In genomic region chr14:101074124-101075024, GRCh38 we compare ENCODE assay signal across 20 cellular contexts.
DNase-seq lines count a peak whose midpoint lies in the region; ATAC-seq, FAIRE-seq and TF ChIP-seq lines count a peak whose summit lies in the region.
"Had no signal": no experiment of that assay in that cellular context is flagged by ENCODE, and none has a peak within 500 bp of the region (broad histone marks: within the 10 kb centered on the region; RNA-seq: fewer than 3 reads in every experiment).

No MANE protein-coding gene starts in this region.

- no peaks in the 10 kb centered on the region for H4K20me1 ChIP-seq in H1 (replicated peaks in 1 of 2; ENCODE audit: control insufficient read depth in 1 of 2, insufficient read depth in 2 of 2, low read length in 2 of 2)

- TF ChIP-seq POLR2A in H1 (IDR thresholded peaks at IDR 0.05; ENCODE audit: control extremely low read depth in 1 of 2, low read depth in 2 of 2, low read length in 2 of 2) (no peak), gastrocnemius medialis (IDR thresholded peaks at IDR 0.05) (no peak)

- CTCF ChIA-PET in H1 (lab: Charles Lee; ENCODE audit: partially characterized antibody): interaction anchor here (0.7 to 1.2 kb wide), 5 partner anchors 8 to 485 kb away, joined by 3 read pairs; no protein-coding TSS in a partner anchor

- ATAC-seq in HG03571 (IDR thresholded peaks at IDR 0.05; ENCODE audit: unreplicated experiment) (no peak), gastrocnemius medialis (no peak)
- ATAC-seq: naive thymus-derived CD8-positive, alpha-beta T cell had no signal

- no peak overlapping the region for H3K56ac ChIP-seq in H1 (replicated peaks; ENCODE audit: insufficient read length, low read depth, low read length)

- H3K9me3 ChIP-seq in KOPT-K1 (ENCODE audit: insufficient read depth, low read length, poor library complexity, severe bottlenecking): no peaks in the 10 kb centered on the region
- no peaks in the 10 kb centered on the region for H3K9me3 ChIP-seq in H1 (ENCODE audit: insufficient read depth in 2 of 2, low read depth in 1 of 2, low read length in 1 of 2)
- H3K9me3 ChIP-seq in gastrocnemius medialis: no peaks in the 10 kb centered on the region

- no peak for TF ChIP-seq CTCF in H1 (IDR thresholded peaks at IDR 0.05; ENCODE audit: control extremely low read depth in 1 of 3, insufficient read depth in 1 of 3, low read depth in 1 of 3, low read length in 3 of 3)
- TF ChIP-seq CTCF in osteocyte (IDR thresholded peaks at IDR 0.05): no peak
- TF ChIP-seq CTCF in gastrocnemius medialis (IDR thresholded peaks at IDR 0.05 in 4 of 5, conservative IDR thresholded peaks at IDR 0.05 in 1 of 5): no peak

- DNase-seq in NCI-H2107 treated with DMSO at 0.1 percent for 48 hours (lab: John Stamatoyannopoulos, UW; ENCODE audit: unreplicated experiment) (peak; percentile 24), NCI-H2107 (lab: John Stamatoyannopoulos, UW) (no peak), H1 (ENCODE audit: low read depth in 1 of 2, low spot score in 2 of 2) (no peak), osteocyte (ENCODE audit: extremely low spot score, unreplicated experiment) (peak; percentile 77), gastrocnemius medialis (no peak)
- no peak for DNase-seq in activated T-cell treated with anti-CD3 and anti-CD28 coated beads, Interleukin-2, amount 50 U/mL, for 1 hour
- DNase-seq: activated CD4-positive, CD25-positive, alpha-beta regulatory T cell treated with anti-CD3 and anti-CD28 coated beads, Interleukin-2, amount 50 U/mL, for 72 hours; CD4-positive, CD25-positive, alpha-beta regulatory T cell; left ventricle myocardium superior; NCI-H1436; NCI-H226; SIG-M5 had no signal

- H3K36me3 Mint-ChIP-seq in osteocyte (ENCODE audit: unreplicated experiment): no peaks in the 10 kb centered on the region
- H3K36me3 Mint-ChIP-seq: activated naive CD4-positive, alpha-beta T cell treated with anti-CD3 and anti-CD28 coated beads, Interleukin-2, amount 50 U/mL, for 24 hours; CD4-positive, CD25-positive, alpha-beta regulatory T cell had no signal

- no peak overlapping the region for H4K5ac ChIP-seq in H1 (ENCODE audit: insufficient read length, low read depth, low read length)

- peaks cover 5% of the 10 kb centered on the region; the same call in 1 of the 2 replicates for H3K23me2 ChIP-seq in H1 (ENCODE audit: low read depth, low read length)

- no peak for FAIRE-seq in H1 (lab: Jason Lieb, UNC)

- H3K4me3 ChIP-seq in H1 (ENCODE audit: extremely low read depth in 1 of 4, insufficient read depth in 2 of 4, low read depth in 3 of 4, low read length in 4 of 4): no peak overlapping the region
- no peak overlapping the region for H3K4me3 ChIP-seq in gastrocnemius medialis
- H3K4me3 ChIP-seq: cardiac muscle cell had no signal

- no peak overlapping the region for H3K4me3 Mint-ChIP-seq in osteocyte (ENCODE audit: unreplicated experiment)
- H3K4me3 Mint-ChIP-seq: activated naive CD4-positive, alpha-beta T cell treated with anti-CD3 and anti-CD28 coated beads, Interleukin-2, amount 50 U/mL, for 24 hours had no signal

- WGBS in H1 (ENCODE audit: extremely low coverage in 1 of 2, insufficient coverage in 1 of 2, insufficient read length in 1 of 2, insufficient replicate concordance in 2 of 2, low coverage in 1 of 2, low lambda C conversion rate in 2 of 2, missing lambda C conversion rate in 1 of 2), 2 experiments: 92% methylated on average over 12 of the region's 14 CpGs; no CpG with 5 or more reads in 1 of the 2 experiments

- H3K4me2 ChIP-seq in H1 (ENCODE audit: insufficient read depth in 1 of 2, low read depth in 2 of 2, low read length in 2 of 2): no peak overlapping the region
- H3K4me2 ChIP-seq: KMS-11 had no signal

- no peaks in the 10 kb centered on the region for H3K9me3 Mint-ChIP-seq in osteocyte (ENCODE audit: unreplicated experiment)
- H3K9me3 Mint-ChIP-seq: activated naive CD4-positive, alpha-beta T cell treated with anti-CD3 and anti-CD28 coated beads, Interleukin-2, amount 50 U/mL, for 24 hours; naive thymus-derived CD8-positive, alpha-beta T cell had no signal

- H3K27me3 ChIP-seq in H1 (replicated peaks in 1 of 4; ENCODE audit: control insufficient read depth in 3 of 4, extremely low read depth in 1 of 4, insufficient read depth in 3 of 4, low read length in 3 of 4) (peaks cover 0 to 12% (median 7%) of the 10 kb centered on the region in 4 experiments; a peak in 5 of 7 replicates), gastrocnemius medialis (peaks cover 23 to 45% (median 29%) of the 10 kb centered on the region in 3 donors)

- no peak for TF ChIP-seq RAD21 in H1 (IDR thresholded peaks at IDR 0.05 in 1 of 2, conservative IDR thresholded peaks at IDR 0.05 in 1 of 2; ENCODE audit: low read depth in 2 of 2, low read length in 2 of 2)

- H2BK5ac ChIP-seq in H1 (ENCODE audit: low read depth, low read length): no peak overlapping the region

- H3K4me1 Mint-ChIP-seq in osteocyte (ENCODE audit: unreplicated experiment): peaks cover 54% of the 10 kb centered on the region
- H3K4me1 Mint-ChIP-seq: activated naive CD4-positive, alpha-beta T cell treated with anti-CD3 and anti-CD28 coated beads, Interleukin-2, amount 50 U/mL, for 24 hours; CD4-positive, CD25-positive, alpha-beta regulatory T cell had no signal

- H2BK120ac ChIP-seq in H1 (replicated peaks; ENCODE audit: low read depth, low read length): no peak overlapping the region

- in situ Hi-C loops in gastrocnemius medialis (cut with MboI; ENCODE audit: low sequenced_read_pairs in 4 of 4): no loop called here

- H3K27ac ChIP-seq in KOPT-K1 (ENCODE audit: low read depth, low read length, poor library complexity, severe bottlenecking) (peak overlapping the region; percentile 54), H1 (ENCODE audit: low read depth, low read length) (no peak overlapping the region), gastrocnemius medialis (no peak overlapping the region)
- H3K27ac ChIP-seq: cardiac muscle cell, HL-60, KMS-11 had no signal

- H2BK12ac ChIP-seq in H1 (ENCODE audit: low read depth, low read length): no peak overlapping the region; the same call in 1 of the 2 replicates

- intact Hi-C loops in gastrocnemius medialis (cut with DNase I; ENCODE audit: low total_unique reads): no loop called here

- no peaks in the 10 kb centered on the region for H3K36me3 ChIP-seq in KOPT-K1 (ENCODE audit: insufficient read depth, low read length)
- no peaks in the 10 kb centered on the region for H3K36me3 ChIP-seq in H1 (ENCODE audit: control insufficient read depth in 2 of 4, insufficient read depth in 4 of 4, low read length in 3 of 4)
- H3K36me3 ChIP-seq in gastrocnemius medialis: no peaks in the 10 kb centered on the region
- H3K36me3 ChIP-seq: cardiac muscle cell had no signal

- no peak overlapping the region for H3K9ac ChIP-seq in H1 (replicated peaks in 1 of 4; ENCODE audit: extremely low read depth in 1 of 4, low read depth in 3 of 4, low read length in 3 of 4)
- H3K9ac ChIP-seq: KMS-11 had no signal

- H3K4ac ChIP-seq in H1 (replicated peaks; ENCODE audit: insufficient read length, low read depth, low read length): no peak overlapping the region

- H3K23ac ChIP-seq in H1 (ENCODE audit: insufficient read length): no peak overlapping the region

- H4K91ac ChIP-seq in H1 (replicated peaks; ENCODE audit: insufficient read length, low read length): peak overlapping the region; percentile 15

- no peaks in the 10 kb centered on the region for H3K27me3 Mint-ChIP-seq in osteocyte (ENCODE audit: unreplicated experiment)

- peak overlapping the region; percentile 41 for H3K27ac Mint-ChIP-seq in osteocyte (ENCODE audit: unreplicated experiment)
- H3K27ac Mint-ChIP-seq: activated naive CD4-positive, alpha-beta T cell treated with anti-CD3 and anti-CD28 coated beads, Interleukin-2, amount 50 U/mL, for 24 hours; CD4-positive, CD25-positive, alpha-beta regulatory T cell; naive thymus-derived CD8-positive, alpha-beta T cell had no signal

- no peak overlapping the region for H2AFZ ChIP-seq in H1 (ENCODE audit: low read length)

- 0 out of 2 replicates have a peak overlapping the region, but pooled peaks have one; percentile 29 for H2BK15ac ChIP-seq in H1 (ENCODE audit: low read length)

- no peaks in the 10 kb centered on the region for H3K79me2 ChIP-seq in H1 (ENCODE audit: control insufficient read depth in 1 of 2, insufficient read depth in 2 of 2, low read length in 2 of 2)

- no peak overlapping the region for H3K18ac ChIP-seq in H1 (ENCODE audit: extremely low read depth, low read length)

- no peak for TF ChIP-seq EP300 in H1 (IDR thresholded peaks at IDR 0.05; ENCODE audit: borderline replicate concordance in 1 of 2, low read depth in 2 of 2, low read length in 2 of 2)

- POLR2A ChIA-PET in H1 (lab: Charles Lee; ENCODE audit: partially characterized antibody): interaction anchor here (1.3 kb wide), 1 partner anchor 16 kb away, joined by 3 read pairs; no protein-coding TSS in a partner anchor

- H3K14ac ChIP-seq in H1 (ENCODE audit: insufficient read length): no peak overlapping the region

- H4K8ac ChIP-seq in H1 (ENCODE audit: extremely low read depth, insufficient read depth, low read length): no peak overlapping the region; the same call in none of the 2 replicates

- no peak overlapping the region for H2AK5ac ChIP-seq in H1 (ENCODE audit: low read depth, low read length)

- H3K4me1 ChIP-seq in H1 (replicated peaks in 1 of 4; ENCODE audit: control insufficient read depth in 3 of 4, insufficient read depth in 4 of 4, low read length in 3 of 4) (peaks cover 5 to 28% (median 20%) of the 10 kb centered on the region in 4 experiments), gastrocnemius medialis (peaks cover 0 to 5% of the 10 kb centered on the region in 2 donors)
- H3K4me1 ChIP-seq: foreskin keratinocyte had no signal

- H2BK20ac ChIP-seq in H1 (ENCODE audit: low read length): no peak overlapping the region; the same call in 1 of the 2 replicates

- no peaks in the 10 kb centered on the region for H3K79me1 ChIP-seq in H1 (ENCODE audit: low read depth, low read length)

TF ChIP-seq in H1, 55 proteins besides CTCF, POLR2A, EP300 and RAD21:
- no peak for TF ChIP-seq POLR2AphosphoS5 (IDR thresholded peaks at IDR 0.05; ENCODE audit: low read depth, low read length)
- no peak for TF ChIP-seq TBP (IDR thresholded peaks at IDR 0.05; ENCODE audit: low read depth, low read length)
- no peak for TF ChIP-seq SP2 (IDR thresholded peaks at IDR 0.05; ENCODE audit: low read length)
- no peak for TF ChIP-seq ASH2L (IDR thresholded peaks at IDR 0.05; ENCODE audit: low read length)
- no peak for TF ChIP-seq BACH1 (IDR thresholded peaks at IDR 0.05; ENCODE audit: low read length)

Comparison
In these comparisons a context has a peak if more than half of its experiments do, and no peak if none do; other contexts are left out.
1. DNase-seq: peak in NCI-H2107 treated with DMSO at 0.1 percent for 48 hours (single experiment) and osteocyte (single experiment); none in NCI-H2107 (single experiment), H1 (0 of 2), activated T-cell treated with anti-CD3 and anti-CD28 coated beads, Interleukin-2, amount 50 U/mL, for 1 hour (single experiment) and gastrocnemius medialis (0 of 2).